In genomic region chr11:65415499-65416340, GRCh38 we compare ENCODE assay signal across 9 cellular contexts. TPM values are rescaled to one million over a fixed set of nuclear protein-coding genes. Genes with fewer than 3 reads are reported as not detected.
A peak's percentile ranks its signal among the peaks of the same experiment; 100 is the strongest.
DNase-seq lines count a peak whose midpoint lies in the region; ATAC-seq and TF ChIP-seq lines count a peak whose summit lies in the region.
"Had no signal": no experiment of that assay in that cellular context is flagged by ENCODE, and none has a peak within 500 bp of the region (broad histone marks: within the 10 kb centered on the region; RNA-seq: fewer than 3 reads in every experiment).

No MANE protein-coding gene starts in this region.

- no peaks in the 10 kb centered on the region for H3K27me3 Mint-ChIP-seq in activated CD4-positive, alpha-beta memory T cell treated with anti-CD3 and anti-CD28 coated beads for 36 hours

- in situ Hi-C loops in GM23248 (cut with MboI) = no loop called here

- no peaks in the 10 kb centered on the region for H3K9me3 Mint-ChIP-seq in activated CD4-positive, alpha-beta memory T cell treated with anti-CD3 and anti-CD28 coated beads for 36 hours

- CTCF ChIA-PET in activated CD4-positive, alpha-beta memory T cell treated with anti-CD3 and anti-CD28 coated beads for 36 hours (lab: Charles Lee) = interaction anchor here (0.5 to 11.8 kb wide), 34 partner anchors 9 to 143 kb away, joined by 3 to 257 read pairs (median 5); partner anchors contain the start of genes FRMD8, MALAT1, SCYL1 and SLC25A45

- H3K36me3 Mint-ChIP-seq in activated CD4-positive, alpha-beta memory T cell treated with anti-CD3 and anti-CD28 coated beads for 36 hours = peaks cover 20% of the 10 kb centered on the region

- H3K4me1 ChIP-seq in GM23248 (ENCODE audit: insufficient read depth) (peaks cover 44% of the 10 kb centered on the region), heart right ventricle (peaks cover 33 to 74% (median 65%) of the 10 kb centered on the region in 9 donors), skeletal muscle satellite cell (ENCODE audit: control insufficient read depth, insufficient read depth, low read length) (peaks cover 49% of the 10 kb centered on the region)

- H3K79me2 ChIP-seq in GM23248 (ENCODE audit: insufficient read depth) = peaks cover 76% of the 10 kb centered on the region

- peaks cover 35% of the 10 kb centered on the region for H3K4me1 Mint-ChIP-seq in activated CD4-positive, alpha-beta memory T cell treated with anti-CD3 and anti-CD28 coated beads for 36 hours (ENCODE audit: low read depth)

- H3K9ac ChIP-seq in GM23248 (peak overlapping the region; percentile 100), skeletal muscle satellite cell (ENCODE audit: low read depth, low read length) (peak overlapping the region; percentile 98)

- DNase-seq in GM23248 (peak; percentile 17), heart right ventricle (no peak), AG20443 (ENCODE audit: low spot score) (no peak), NCI-H1105 (lab: John Stamatoyannopoulos, UW) (no peak), kidney glomerular epithelial cell (lab: John Stamatoyannopoulos, UW) (no peak)
- no peak for DNase-seq in activated CD4-positive, alpha-beta memory T cell treated with anti-CD3 and anti-CD28 coated beads for 36 hours

- peaks cover 4% of the 10 kb centered on the region; the same call in 1 of the 2 replicates for H3K36me3 ChIP-seq in GM23248 (ENCODE audit: low read depth)
- H3K36me3 ChIP-seq in heart right ventricle = peaks cover 0 to 34% (median 5%) of the 10 kb centered on the region in 9 donors
- peaks cover 28% of the 10 kb centered on the region for H3K36me3 ChIP-seq in skeletal muscle satellite cell (ENCODE audit: insufficient read depth, low read length)
- H3K36me3 ChIP-seq: cardiac muscle cell had no signal

- ATAC-seq in heart right ventricle (no peak), GM21381 (IDR thresholded peaks at IDR 0.05; ENCODE audit: unreplicated experiment) (no peak)

- H2AFZ ChIP-seq in GM23248 = no peak overlapping the region

- H3K9me3 ChIP-seq in GM23248 (ENCODE audit: low read depth) = no peaks in the 10 kb centered on the region
- H3K9me3 ChIP-seq in heart right ventricle = no peaks in the 10 kb centered on the region
- no peaks in the 10 kb centered on the region for H3K9me3 ChIP-seq in skeletal muscle satellite cell (replicated peaks; ENCODE audit: low read length)

- peak overlapping the region; percentile 64 for H3K4me3 ChIP-seq in GM23248
- peak overlapping the region in 9 of 10 donors; percentile 30 to 95 (median 81) for H3K4me3 ChIP-seq in heart right ventricle
- H3K4me3 ChIP-seq in skeletal muscle satellite cell (ENCODE audit: low read length) = peak overlapping the region; percentile 61
- H3K4me3 ChIP-seq: cardiac muscle cell had no signal

- H3F3A ChIP-seq in GM23248 (ENCODE audit: insufficient read depth) = peaks cover 46% of the 10 kb centered on the region

- H3K27ac ChIP-seq in GM23248 (peak overlapping the region; percentile 100), heart right ventricle (peak overlapping the region in 8 of 10 donors; percentile 99 to 100 (median 100))

- POLR2A ChIA-PET in activated CD4-positive, alpha-beta memory T cell treated with anti-CD3 and anti-CD28 coated beads for 36 hours (lab: Charles Lee) = interaction anchor here (0.6 to 17.4 kb wide), 11 partner anchors 10 to 150 kb away, joined by 3 to 4089 read pairs (median 4); partner anchors contain the start of genes FRMD8 and MALAT1

- peak overlapping the region; percentile 97 for H3K4me3 Mint-ChIP-seq in activated CD4-positive, alpha-beta memory T cell treated with anti-CD3 and anti-CD28 coated beads for 36 hours

- WGBS in GM23248 (ENCODE audit: low coverage in 1 of 2, low lambda C conversion rate in 2 of 2, missing lambda C conversion rate in 2 of 2), 2 experiments = 49 to 51% methylated on average over 11 of the region's 11 CpGs
- WGBS in heart right ventricle, 2 donors = 62 to 65% methylated on average over 11 of the region's 11 CpGs

- H3K9me2 ChIP-seq in GM23248 (ENCODE audit: insufficient read depth) = no peaks in the 10 kb centered on the region

- TF ChIP-seq CTCF in heart right ventricle (IDR thresholded peaks at IDR 0.05) = no peak

- intact Hi-C loops in activated CD4-positive, alpha-beta memory T cell treated with anti-CD3 and anti-CD28 coated beads for 36 hours (cut with micrococcal nuclease) = loop anchor here (1.0 to 2.0 kb wide), 4 partner anchors 17 to 95 kb away; no protein-coding TSS in a partner anchor
- intact Hi-C loops in heart right ventricle (cut with DNase I) = loop anchor here (1.0 to 10.0 kb wide), 14 partner anchors 17 to 99 kb away; partner anchors contain the start of gene SLC25A45 (in 6 of the 10)

- H3K4me2 ChIP-seq in GM23248 (ENCODE audit: unreplicated experiment) = peak overlapping the region; percentile 72
- H3K4me2 ChIP-seq in skeletal muscle satellite cell (ENCODE audit: low read length) = peak overlapping the region; percentile 80

- H3K27me3 ChIP-seq in GM23248 (replicated peaks; ENCODE audit: insufficient read depth) = no peaks in the 10 kb centered on the region
- no peaks in the 10 kb centered on the region for H3K27me3 ChIP-seq in heart right ventricle
- H3K27me3 ChIP-seq in skeletal muscle satellite cell (ENCODE audit: control insufficient read depth, insufficient read depth, low read length) = no peaks in the 10 kb centered on the region
- H3K27me3 ChIP-seq: cardiac muscle cell had no signal

- peak overlapping the region; percentile 100 for H3K27ac Mint-ChIP-seq in activated CD4-positive, alpha-beta memory T cell treated with anti-CD3 and anti-CD28 coated beads for 36 hours

- no peaks in the 10 kb centered on the region for H4K20me1 ChIP-seq in GM23248 (ENCODE audit: insufficient read depth)

RNA-seq across cellular contexts. Expression of gene NEAT1, which starts 6.9 kb away (rescaled TPM):
- 74.3 and 143 TPM in 2 replicates for total RNA-seq in GM23248 (2014; rRNA removed; shearing (Covaris generic))
- polyA plus RNA-seq in GM23248 (2016; fragmentation: Nextera tagmentation; extraction: Ambion mirVana) (36.2 and 50.7 TPM in 2 replicates), heart right ventricle (1,000 to 10,000 TPM in 1 of 2 donors, 100 to 1,000 TPM in 1; 103 to 1,899 TPM)
- total RNA-seq in activated CD4-positive, alpha-beta memory T cell treated with anti-CD3 and anti-CD28 coated beads for 36 hours = 100 to 1,000 TPM; 593 to 683 TPM
- 100 to 1,000 TPM; 284 to 808 (median 432) TPM for total RNA-seq in heart right ventricle
- total RNA-seq in skeletal muscle satellite cell (2012; rRNA removed) = 147 and 206 TPM in 2 replicates

RNA-seq across cellular contexts. Expression of gene FRMD8, which starts 29.3 kb away (rescaled TPM):
- 80.2 and 106 TPM in 2 replicates for total RNA-seq in GM23248 (2014; rRNA removed; shearing (Covaris generic))
- polyA plus RNA-seq in GM23248 (2016; fragmentation: Nextera tagmentation; extraction: Ambion mirVana) = 25.4 and 30.0 TPM in 2 replicates
- 10 to 100 TPM; 34.7 to 37.9 TPM for total RNA-seq in activated CD4-positive, alpha-beta memory T cell treated with anti-CD3 and anti-CD28 coated beads for 36 hours
- total RNA-seq in heart right ventricle = 10 to 100 TPM in 6 of 10 donors, 1 to 10 TPM in 4; 6.0 to 16.9 (median 12.2) TPM
- polyA plus RNA-seq in heart right ventricle = 10 to 100 TPM in 1 of 2 donors, 1 to 10 TPM in 1; 9.9 to 12.9 TPM
- total RNA-seq in skeletal muscle satellite cell (2012; rRNA removed) = 40.3 and 51.8 TPM in 2 replicates

RNA-seq across cellular contexts. Expression of gene SLC25A45, which starts 33.3 kb away (rescaled TPM):
- total RNA-seq in GM23248 (2014; rRNA removed; shearing (Covaris generic)) = 3.6 and 6.4 TPM in 2 replicates
- 3.7 and 3.9 TPM in 2 replicates for polyA plus RNA-seq in GM23248 (2016; fragmentation: Nextera tagmentation; extraction: Ambion mirVana)
- 10 to 100 TPM; 14.4 to 16.1 TPM for total RNA-seq in activated CD4-positive, alpha-beta memory T cell treated with anti-CD3 and anti-CD28 coated beads for 36 hours
- total RNA-seq in heart right ventricle = 10 to 100 TPM in 1 of 10 donors, 1 to 10 TPM in 9; 4.6 to 12.2 (median 8.3) TPM
- polyA plus RNA-seq in heart right ventricle = 10 to 100 TPM in 1 of 2 donors, 1 to 10 TPM in 1; 3.1 to 10.7 TPM
- 1.3 and 2.0 TPM in 2 replicates for total RNA-seq in skeletal muscle satellite cell (2012; rRNA removed)
